Comparison of ENCODE assay signal across 25 cellular contexts in the genomic region with DNA sequence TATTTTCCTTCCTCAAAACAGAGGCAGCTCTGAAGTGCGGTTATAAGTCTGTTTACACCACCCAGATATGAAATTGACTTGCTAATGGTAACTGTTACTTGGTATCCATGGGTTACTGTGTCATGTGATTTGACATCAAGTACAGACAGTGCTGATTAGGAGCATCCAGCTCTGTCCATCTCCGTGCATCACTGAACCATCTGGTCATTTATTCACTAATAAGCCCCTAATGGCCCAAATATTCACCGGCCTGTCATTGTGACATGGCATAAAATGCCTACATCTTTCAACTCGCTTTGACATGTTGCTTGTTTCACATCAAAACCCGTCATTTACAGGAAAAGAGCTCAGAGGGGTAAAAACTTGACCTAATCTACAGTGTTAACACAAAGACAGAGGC.
DNase-seq lines count a peak whose midpoint lies in the region; FAIRE-seq and TF ChIP-seq lines count a peak whose summit lies in the region.
"Had no signal": no experiment of that assay in that cellular context is flagged by ENCODE, and none has a peak within 500 bp of the region (broad histone marks: within the 10 kb centered on the region; RNA-seq: fewer than 3 reads in every experiment).

No MANE protein-coding gene starts in this region.

- no peak overlapping the region for H3K18ac ChIP-seq in H1 (ENCODE audit: extremely low read depth, low read length)

- WGBS in H1 (ENCODE audit: extremely low coverage in 1 of 2, insufficient coverage in 1 of 2, insufficient read length in 1 of 2, insufficient replicate concordance in 2 of 2, low coverage in 1 of 2, low lambda C conversion rate in 2 of 2, missing lambda C conversion rate in 1 of 2), 2 experiments, result 87% methylated on average over 5 of the region's 5 CpGs; no CpG with 5 or more reads in 1 of the 2 experiments
- 64 to 71% methylated on average over 4 to 5 of the region's 5 CpGs for WGBS in transverse colon (ENCODE audit: low coverage in 1 of 2), 2 donors

- H3K4me3 ChIP-seq in H1 (ENCODE audit: extremely low read depth in 1 of 4, insufficient read depth in 2 of 4, low read depth in 3 of 4, low read length in 4 of 4), result no peak overlapping the region
- no peak overlapping the region for H3K4me3 ChIP-seq in transverse colon
- H3K4me3 ChIP-seq: GM12878, HAP-1, MG63, SJCRH30 had no signal

- FAIRE-seq in H1 (lab: Jason Lieb, UNC), result no peak
- FAIRE-seq: D721Med, GM12878, RCC 7860 had no signal

- CTCF ChIA-PET in H1 (lab: Charles Lee; ENCODE audit: partially characterized antibody), result no interaction called here
- CTCF ChIA-PET in activated naive CD4-positive, alpha-beta T cell treated with anti-CD3 and anti-CD28 coated beads for 36 hours (lab: Charles Lee), result no interaction called here

- TF ChIP-seq EP300 in H1 (IDR thresholded peaks at IDR 0.05; ENCODE audit: borderline replicate concordance in 1 of 2, low read depth in 2 of 2, low read length in 2 of 2), result no peak
- TF ChIP-seq EP300 in transverse colon (IDR thresholded peaks at IDR 0.05; ENCODE audit: low read depth), result no peak

- H3K4me1 ChIP-seq in H1 (replicated peaks in 1 of 4; ENCODE audit: control insufficient read depth in 3 of 4, insufficient read depth in 4 of 4, low read length in 3 of 4) (no peaks in the 10 kb centered on the region), transverse colon (no peaks in the 10 kb centered on the region)
- H3K4me1 ChIP-seq: HAP-1, SJCRH30 had no signal

- H3K56ac ChIP-seq in H1 (replicated peaks; ENCODE audit: insufficient read length, low read depth, low read length), result no peak overlapping the region

- no peak for TF ChIP-seq CTCF in H1 (IDR thresholded peaks at IDR 0.05; ENCODE audit: control extremely low read depth in 1 of 3, insufficient read depth in 1 of 3, low read depth in 1 of 3, low read length in 3 of 3)
- TF ChIP-seq CTCF in chondrocyte (IDR thresholded peaks at IDR 0.05), result no peak
- no peak for TF ChIP-seq CTCF in transverse colon (IDR thresholded peaks at IDR 0.05)

- H3K4me1 Mint-ChIP-seq in activated naive CD4-positive, alpha-beta T cell treated with anti-CD3 and anti-CD28 coated beads for 36 hours (ENCODE audit: low read depth), result no peaks in the 10 kb centered on the region
- H3K4me1 Mint-ChIP-seq in chondrocyte (ENCODE audit: low read depth), result no peaks in the 10 kb centered on the region
- H3K4me1 Mint-ChIP-seq: T-helper 17 cell had no signal

- peak; percentile 52 for DNase-seq in NCI-H146 (lab: John Stamatoyannopoulos, UW)
- DNase-seq in NCI-H146 treated with DMSO at 0.1 percent for 48 hours (lab: John Stamatoyannopoulos, UW; ENCODE audit: unreplicated experiment), result no peak
- peak; percentile 78 for DNase-seq in NCI-H2227 (lab: John Stamatoyannopoulos, UW; ENCODE audit: unreplicated experiment)
- DNase-seq in H1 (ENCODE audit: low read depth in 1 of 2, low spot score in 2 of 2), result no peak
- no peak for DNase-seq in activated naive CD4-positive, alpha-beta T cell treated with anti-CD3 and anti-CD28 coated beads for 36 hours
- no peak for DNase-seq in chondrocyte (ENCODE audit: low spot score)
- no peak for DNase-seq in transverse colon
- DNase-seq: AML-193, DND-41, Kasumi-1, MG63, NCI-H1105, NCI-H1694, NCI-H2081, NCI-H2171 treated with DMSO at 0.1 percent for 48 hours, NCI-H510A, NCI-H774, SJCRH30, SW 1271, T-helper 17 cell had no signal

- H3K4me3 Mint-ChIP-seq in activated naive CD4-positive, alpha-beta T cell treated with anti-CD3 and anti-CD28 coated beads for 36 hours, result no peak overlapping the region
- no peak overlapping the region for H3K4me3 Mint-ChIP-seq in chondrocyte (ENCODE audit: unreplicated experiment)
- H3K4me3 Mint-ChIP-seq: T-helper 17 cell had no signal

- no peak for TF ChIP-seq RAD21 in H1 (IDR thresholded peaks at IDR 0.05 in 1 of 2, conservative IDR thresholded peaks at IDR 0.05 in 1 of 2; ENCODE audit: low read depth in 2 of 2, low read length in 2 of 2)

- no peaks in the 10 kb centered on the region for H3K79me1 ChIP-seq in H1 (ENCODE audit: low read depth, low read length)

- H3K9me3 Mint-ChIP-seq in activated naive CD4-positive, alpha-beta T cell treated with anti-CD3 and anti-CD28 coated beads for 36 hours, result peaks cover 5% of the 10 kb centered on the region
- peaks cover 11% of the 10 kb centered on the region for H3K9me3 Mint-ChIP-seq in chondrocyte (ENCODE audit: low read depth)

- no peak overlapping the region for H2BK120ac ChIP-seq in H1 (replicated peaks; ENCODE audit: low read depth, low read length)

- no peak overlapping the region for H3K4me2 ChIP-seq in H1 (ENCODE audit: insufficient read depth in 1 of 2, low read depth in 2 of 2, low read length in 2 of 2)

- in situ Hi-C loops in transverse colon (cut with MboI; ENCODE audit: low pct_ligation_motif_present in 1 of 4, low pct_unique_long_range_greater_than_20kb in 1 of 4, low sequenced_read_pairs in 3 of 4), result no loop called here

- H3K9me3 ChIP-seq in H1 (ENCODE audit: insufficient read depth in 2 of 2, low read depth in 1 of 2, low read length in 1 of 2), result no peaks in the 10 kb centered on the region
- H3K9me3 ChIP-seq in transverse colon, result no peaks in the 10 kb centered on the region
- H3K9me3 ChIP-seq: HAP-1, MG63, SJCRH30 had no signal

- H3K23ac ChIP-seq in H1 (ENCODE audit: insufficient read length), result no peak overlapping the region

- H3K79me2 ChIP-seq in H1 (ENCODE audit: control insufficient read depth in 1 of 2, insufficient read depth in 2 of 2, low read length in 2 of 2), result no peaks in the 10 kb centered on the region

- no peaks in the 10 kb centered on the region for H3K27me3 ChIP-seq in H1 (replicated peaks in 1 of 4; ENCODE audit: control insufficient read depth in 3 of 4, extremely low read depth in 1 of 4, insufficient read depth in 3 of 4, low read length in 3 of 4)
- H3K27me3 ChIP-seq in transverse colon, result no peaks in the 10 kb centered on the region
- H3K27me3 ChIP-seq: MG63, SJCRH30 had no signal

- no peak overlapping the region for H3K27ac Mint-ChIP-seq in activated naive CD4-positive, alpha-beta T cell treated with anti-CD3 and anti-CD28 coated beads for 36 hours
- H3K27ac Mint-ChIP-seq in chondrocyte (ENCODE audit: unreplicated experiment), result no peak overlapping the region
- H3K27ac Mint-ChIP-seq: T-helper 17 cell had no signal

- H2BK20ac ChIP-seq in H1 (ENCODE audit: low read length), result no peak overlapping the region

- no peak overlapping the region for H3K9ac ChIP-seq in H1 (replicated peaks in 1 of 4; ENCODE audit: extremely low read depth in 1 of 4, low read depth in 3 of 4, low read length in 3 of 4)

- TF ChIP-seq POLR2A in H1 (IDR thresholded peaks at IDR 0.05; ENCODE audit: control extremely low read depth in 1 of 2, low read depth in 2 of 2, low read length in 2 of 2) (no peak), transverse colon (IDR thresholded peaks at IDR 0.05) (no peak)

- H2BK5ac ChIP-seq in H1 (ENCODE audit: low read depth, low read length), result no peak overlapping the region; the same call in 1 of the 2 replicates

- no peak overlapping the region for H3K4ac ChIP-seq in H1 (replicated peaks; ENCODE audit: insufficient read length, low read depth, low read length)

- H3K14ac ChIP-seq in H1 (ENCODE audit: insufficient read length), result no peak overlapping the region

- H2BK15ac ChIP-seq in H1 (ENCODE audit: low read length), result no peak overlapping the region

- H2BK12ac ChIP-seq in H1 (ENCODE audit: low read depth, low read length), result no peak overlapping the region

- intact Hi-C loops in activated naive CD4-positive, alpha-beta T cell treated with anti-CD3 and anti-CD28 coated beads for 36 hours (cut with micrococcal nuclease), result no loop called here
- intact Hi-C loops in transverse colon (cut with DNase I; ENCODE audit: low total_unique reads), result no loop called here

- H3K27ac ChIP-seq in H1 (ENCODE audit: low read depth, low read length) (no peak overlapping the region), transverse colon (no peak overlapping the region)
- H3K27ac ChIP-seq: C4-2B, SJCRH30 had no signal

- H3K36me3 Mint-ChIP-seq in activated naive CD4-positive, alpha-beta T cell treated with anti-CD3 and anti-CD28 coated beads for 36 hours (ENCODE audit: low read depth), result no peaks in the 10 kb centered on the region
- H3K36me3 Mint-ChIP-seq in chondrocyte (ENCODE audit: low read depth), result no peaks in the 10 kb centered on the region

- H3K36me3 ChIP-seq in H1 (ENCODE audit: control insufficient read depth in 2 of 4, insufficient read depth in 4 of 4, low read length in 3 of 4) (no peaks in the 10 kb centered on the region; a peak in 2 of 8 replicates), transverse colon (no peaks in the 10 kb centered on the region)
- H3K36me3 ChIP-seq: HAP-1, MG63, SJCRH30 had no signal

- H4K8ac ChIP-seq in H1 (ENCODE audit: extremely low read depth, insufficient read depth, low read length), result no peak overlapping the region

- H3K23me2 ChIP-seq in H1 (ENCODE audit: low read depth, low read length), result no peaks in the 10 kb centered on the region

- H3K27me3 Mint-ChIP-seq in activated naive CD4-positive, alpha-beta T cell treated with anti-CD3 and anti-CD28 coated beads for 36 hours (ENCODE audit: low read depth), result peaks cover 4% of the 10 kb centered on the region
- H3K27me3 Mint-ChIP-seq in chondrocyte (ENCODE audit: low read depth), result no peaks in the 10 kb centered on the region
- H3K27me3 Mint-ChIP-seq: T-helper 17 cell had no signal

- POLR2A ChIA-PET in H1 (lab: Charles Lee; ENCODE audit: partially characterized antibody), result no interaction called here

- H2AK5ac ChIP-seq in H1 (ENCODE audit: low read depth, low read length), result no peak overlapping the region

- H4K5ac ChIP-seq in H1 (ENCODE audit: insufficient read length, low read depth, low read length), result no peak overlapping the region

- H4K20me1 ChIP-seq in H1 (replicated peaks in 1 of 2; ENCODE audit: control insufficient read depth in 1 of 2, insufficient read depth in 2 of 2, low read length in 2 of 2), result no peaks in the 10 kb centered on the region

- H2AFZ ChIP-seq in H1 (ENCODE audit: low read length), result 0 out of 2 replicates have a peak overlapping the region, but pooled peaks have one; percentile 10

- H4K91ac ChIP-seq in H1 (replicated peaks; ENCODE audit: insufficient read length, low read length), result no peak overlapping the region

TF ChIP-seq in H1, 55 proteins besides CTCF, POLR2A, EP300 and RAD21 (continues in another document):
- no peak for TF ChIP-seq NRF1 (IDR thresholded peaks at IDR 0.05; ENCODE audit: low read depth, low read length)
- TF ChIP-seq BCL11A (IDR thresholded peaks at IDR 0.05; ENCODE audit: low read depth in 2 of 2, low read length in 2 of 2), result no peak
- TF ChIP-seq EGR1 (IDR thresholded peaks at IDR 0.05; ENCODE audit: borderline replicate concordance, low read depth, low read length), result no peak
- no peak for TF ChIP-seq KDM5A (IDR thresholded peaks at IDR 0.05; ENCODE audit: low read length)
- TF ChIP-seq NANOG (IDR thresholded peaks at IDR 0.05; ENCODE audit: insufficient read depth, low read depth, low read length, poor library complexity, severe bottlenecking), result no peak
- no peak for TF ChIP-seq SUZ12 (IDR thresholded peaks at IDR 0.05; ENCODE audit: low read length)
- TF ChIP-seq CHD1 (IDR thresholded peaks at IDR 0.05; ENCODE audit: low read depth, low read length), result no peak
- TF ChIP-seq POLR2AphosphoS5 (IDR thresholded peaks at IDR 0.05; ENCODE audit: low read depth, low read length), result no peak
- TF ChIP-seq RFX5 (IDR thresholded peaks at IDR 0.05; ENCODE audit: borderline replicate concordance, low read depth, low read length), result no peak
- no peak for TF ChIP-seq JUND (IDR thresholded peaks at IDR 0.05; ENCODE audit: low read length)

Comparison
In these comparisons a context has a peak if more than half of its experiments do, and no peak if none do; other contexts are left out.
1. DNase-seq: peak in NCI-H146 (single experiment) and NCI-H2227 (single experiment); none in NCI-H146 treated with DMSO at 0.1 percent for 48 hours (single experiment), H1 (0 of 2), activated naive CD4-positive, alpha-beta T cell treated with anti-CD3 and anti-CD28 coated beads for 36 hours (single experiment), chondrocyte (single experiment) and transverse colon (single experiment).